19 cellular contexts compared by ENCODE assay signal in genomic region chrY:12431546-12431945, GRCh38.
DNase-seq lines count a peak whose midpoint lies in the region; ATAC-seq, FAIRE-seq and TF ChIP-seq lines count a peak whose summit lies in the region.
"Had no signal": no experiment of that assay in that cellular context is flagged by ENCODE, and none has a peak within 500 bp of the region (broad histone marks: within the 10 kb centered on the region; RNA-seq: fewer than 3 reads in every experiment).

No MANE protein-coding gene starts in this region.

- no peaks in the 10 kb centered on the region for H3K4me1 Mint-ChIP-seq in glutamatergic neuron (ENCODE audit: low read depth, unreplicated experiment)
- H3K4me1 Mint-ChIP-seq: CD8-positive, alpha-beta memory T cell had no signal

- no peak overlapping the region for H2AFZ ChIP-seq in HepG2 (ENCODE audit: low read length)
- H2AFZ ChIP-seq in OCI-LY7 (ENCODE audit: low read length) = peak overlapping the region; percentile 41; the same call in 1 of the 2 replicates

- POLR2A ChIA-PET in HepG2 (lab: Yijun Ruan, JAX) = no interaction called here
- POLR2A ChIA-PET in OCI-LY7 (lab: Charles Lee) = no interaction called here

- no peaks in the 10 kb centered on the region for H3K27me3 ChIP-seq in HepG2 (ENCODE audit: control insufficient read depth in 1 of 2, insufficient read depth in 2 of 2, low read length in 2 of 2)
- no peaks in the 10 kb centered on the region for H3K27me3 ChIP-seq in right lobe of liver
- H3K27me3 ChIP-seq: BLaER1 treated with 17β-estradiol and CSF1 and Interleukin-3, amounts not matched to agents 10 nM and 100 nM had no signal

- no peaks in the 10 kb centered on the region for H3K36me3 Mint-ChIP-seq in glutamatergic neuron (ENCODE audit: unreplicated experiment)
- H3K36me3 Mint-ChIP-seq: CD8-positive, alpha-beta memory T cell had no signal

- no peaks in the 10 kb centered on the region for H3K27me3 Mint-ChIP-seq in glutamatergic neuron (ENCODE audit: unreplicated experiment)
- H3K27me3 Mint-ChIP-seq: CD8-positive, alpha-beta memory T cell had no signal

- no peak for TF ChIP-seq CTCF in HepG2 (CRISPR knock-in tag; IDR thresholded peaks at IDR 0.05)
- no peak for TF ChIP-seq CTCF in right lobe of liver (IDR thresholded peaks at IDR 0.05)
- no peak for TF ChIP-seq CTCF in OCI-LY7 (conservative IDR thresholded peaks at IDR 0.05; ENCODE audit: low read length)
- no peak for TF ChIP-seq CTCF in glutamatergic neuron (IDR thresholded peaks at IDR 0.05; ENCODE audit: partially characterized antibody, unreplicated experiment)

- TF ChIP-seq EP300 in HepG2 (IDR thresholded peaks at IDR 0.05; ENCODE audit: low read depth in 2 of 2, low read length in 2 of 2) = no peak
- no peak for TF ChIP-seq EP300 in HepG2 (CRISPR knock-in tag; IDR thresholded peaks at IDR 0.05; ENCODE audit: borderline replicate concordance)

- FAIRE-seq in HepG2 (lab: Jason Lieb, UNC) = no peak
- FAIRE-seq: GM19239 had no signal

- no peak overlapping the region for H3K9ac ChIP-seq in HepG2 (ENCODE audit: insufficient read depth, low read depth, low read length)
- H3K9ac ChIP-seq: BLaER1 treated with 17β-estradiol and CSF1 and Interleukin-3, amounts not matched to agents 10 nM and 100 nM had no signal

- peak overlapping the region; percentile 57 for H3K4me3 Mint-ChIP-seq in glutamatergic neuron (ENCODE audit: unreplicated experiment)
- H3K4me3 Mint-ChIP-seq: CD8-positive, alpha-beta memory T cell had no signal

- H3K9me3 ChIP-seq in HepG2 (ENCODE audit: low read length) (no peaks in the 10 kb centered on the region), right lobe of liver (no peaks in the 10 kb centered on the region), OCI-LY7 (ENCODE audit: low read length) (no peaks in the 10 kb centered on the region)
- H3K9me3 ChIP-seq: BLaER1 treated with 17β-estradiol and CSF1 and Interleukin-3, amounts not matched to agents 10 nM and 100 nM; HAP-1 had no signal

- ATAC-seq in HepG2 (no peak), right lobe of liver (no peak), GM19328 (IDR thresholded peaks at IDR 0.05; ENCODE audit: unreplicated experiment) (no peak), HG03520 (IDR thresholded peaks at IDR 0.05; ENCODE audit: unreplicated experiment) (no peak)

- WGBS in HepG2 (ENCODE audit: low lambda C conversion rate) = 30% methylated on average over 6 of the region's 6 CpGs
- no CpG with 5 or more reads among the region's 6 CpGs for WGBS in right lobe of liver (ENCODE audit: insufficient coverage, low coverage, low lambda C conversion rate, missing lambda C conversion rate)

- H4K20me1 ChIP-seq in HepG2 (ENCODE audit: insufficient read depth, low read length) (no peaks in the 10 kb centered on the region), OCI-LY7 (ENCODE audit: insufficient read depth, low read length) (no peaks in the 10 kb centered on the region)
- H4K20me1 ChIP-seq: BLaER1 treated with 17β-estradiol and CSF1 and Interleukin-3, amounts not matched to agents 10 nM and 100 nM had no signal

- H3K27ac Mint-ChIP-seq in glutamatergic neuron (ENCODE audit: unreplicated experiment) = no peak overlapping the region
- H3K27ac Mint-ChIP-seq: CD8-positive, alpha-beta memory T cell had no signal

- H3K9me2 ChIP-seq in OCI-LY7 (ENCODE audit: insufficient read depth, low read length) = no peaks in the 10 kb centered on the region

- H3K4me1 ChIP-seq in HepG2 (ENCODE audit: insufficient read depth, low read length) = no peaks in the 10 kb centered on the region
- no peaks in the 10 kb centered on the region for H3K4me1 ChIP-seq in right lobe of liver
- H3K4me1 ChIP-seq in OCI-LY7 (ENCODE audit: insufficient read depth, low read length, poor library complexity, severe bottlenecking) = no peaks in the 10 kb centered on the region
- H3K4me1 ChIP-seq: BLaER1 treated with 17β-estradiol and CSF1 and Interleukin-3, amounts not matched to agents 10 nM and 100 nM; HAP-1 had no signal

- intact Hi-C loops in HepG2 (cut with micrococcal nuclease; ENCODE audit: unreplicated experiment) (no loop called here), right lobe of liver (cut with DNase I) (no loop called here), OCI-LY7 (cut with micrococcal nuclease; ENCODE audit: unreplicated experiment) (no loop called here)

- CTCF ChIA-PET in HepG2 (lab: Yijun Ruan, JAX; ENCODE audit: low intra/inter-chr PET ratio, low total read pairs) = no interaction called here
- CTCF ChIA-PET in OCI-LY7 (lab: Charles Lee; ENCODE audit: unreplicated experiment) = no interaction called here

- BruUV-seq in HepG2 (replicated peaks; lab: Mats Ljungman, UMichigan) (no TSS peak), OCI-LY7 (replicated peaks; lab: Mats Ljungman, UMichigan) (no TSS peak)

- no peaks in the 10 kb centered on the region for H3K36me3 ChIP-seq in HepG2 (replicated peaks in 1 of 2; ENCODE audit: control insufficient read depth in 1 of 2, insufficient read depth in 2 of 2, low read length in 2 of 2)
- H3K36me3 ChIP-seq in right lobe of liver = no peaks in the 10 kb centered on the region
- no peaks in the 10 kb centered on the region for H3K36me3 ChIP-seq in OCI-LY7 (ENCODE audit: insufficient read depth, low read length)
- H3K36me3 ChIP-seq: BLaER1 treated with 17β-estradiol and CSF1 and Interleukin-3, amounts not matched to agents 10 nM and 100 nM; HAP-1 had no signal

- no peak for TF ChIP-seq POLR2A in HepG2 (IDR thresholded peaks at IDR 0.05; ENCODE audit: insufficient read depth in 1 of 2, low read depth in 2 of 2, low read length in 2 of 2)
- TF ChIP-seq POLR2A in right lobe of liver (IDR thresholded peaks at IDR 0.05) = no peak

- TF ChIP-seq RAD21 in HepG2 (CRISPR knock-in tag; IDR thresholded peaks at IDR 0.05) = no peak

- no peak overlapping the region for H3K27ac ChIP-seq in HepG2 (ENCODE audit: extremely low read length, insufficient read depth, low read length)
- no peak overlapping the region for H3K27ac ChIP-seq in right lobe of liver
- no peak overlapping the region for H3K27ac ChIP-seq in OCI-LY7 (ENCODE audit: low read depth, low read length, poor library complexity, severe bottlenecking)
- H3K27ac ChIP-seq: 22Rv1; BLaER1 treated with 17β-estradiol and CSF1 and Interleukin-3, amounts not matched to agents 10 nM and 100 nM had no signal

- in situ Hi-C loops in HepG2 (cut with HindIII; ENCODE audit: extremely low pct_ligation_motif_present, low pct_unique_long_range_greater_than_20kb) = no loop called here

- H3K79me2 ChIP-seq in HepG2 (ENCODE audit: insufficient read depth, low read length) (no peaks in the 10 kb centered on the region), OCI-LY7 (ENCODE audit: insufficient read depth, low read depth, low read length) (no peaks in the 10 kb centered on the region)

- H3K4me2 ChIP-seq in HepG2 (ENCODE audit: low read depth, low read length) (no peak overlapping the region), OCI-LY7 (ENCODE audit: low read length) (0 out of 2 replicates have a peak overlapping the region, but pooled peaks have one; percentile 26)
- H3K4me2 ChIP-seq: BLaER1 treated with 17β-estradiol and CSF1 and Interleukin-3, amounts not matched to agents 10 nM and 100 nM had no signal

- no peak overlapping the region for H3K4me3 ChIP-seq in HepG2 (replicated peaks in 1 of 3; ENCODE audit: insufficient read depth in 1 of 3, low read depth in 2 of 3, low read length in 3 of 3)
- H3K4me3 ChIP-seq in right lobe of liver = no peak overlapping the region
- H3K4me3 ChIP-seq in OCI-LY7 (ENCODE audit: low read depth, low read length, poor library complexity, severe bottlenecking) = no peak overlapping the region
- H3K4me3 ChIP-seq: BLaER1 treated with 17β-estradiol and CSF1 and Interleukin-3, amounts not matched to agents 10 nM and 100 nM; HAP-1 had no signal

- DNase-seq in HepG2 (ENCODE audit: low spot score) (no peak), right lobe of liver (no peak), OCI-LY7 (ENCODE audit: low spot score) (peak; percentile 17), glutamatergic neuron (no peak), cerebellum (ENCODE audit: low spot score) (no peak), NCI-H2081 treated with DMSO at 0.1 percent for 48 hours (lab: John Stamatoyannopoulos, UW) (no peak)
- DNase-seq: CD8-positive, alpha-beta memory T cell; KBM-7; NCI-H1436; NCI-H2029; NCI-H226; NCI-H524 treated with DMSO at 0.1 percent for 48 hours; SIG-M5 had no signal

- peaks cover 2% of the 10 kb centered on the region for H3K9me3 Mint-ChIP-seq in glutamatergic neuron (ENCODE audit: unreplicated experiment)
- H3K9me3 Mint-ChIP-seq: CD8-positive, alpha-beta memory T cell had no signal

TF ChIP-seq in HepG2, 621 proteins besides CTCF, POLR2A, EP300 and RAD21 (continues in another document):
- TF ChIP-seq ZNF446 (CRISPR knock-in tag; IDR thresholded peaks at IDR 0.05) = no peak
- no peak for TF ChIP-seq BHLHE40 (IDR thresholded peaks at IDR 0.05; ENCODE audit: low read length)
- TF ChIP-seq ZNF143 (CRISPR knock-in tag; IDR thresholded peaks at IDR 0.05) = peak; percentile 79
- TF ChIP-seq STAT6 (CRISPR knock-in tag; IDR thresholded peaks at IDR 0.05; ENCODE audit: borderline replicate concordance) = no peak
- TF ChIP-seq THAP11 (CRISPR knock-in tag; IDR thresholded peaks at IDR 0.05) = peak; percentile 76
